1 cellular context compared by ENCODE assay signal in genomic region chr18:36333418-36333817, GRCh38.
TF ChIP-seq lines count a peak whose summit lies in the region.

No MANE protein-coding gene starts in this region.

TF ChIP-seq in HepG2, 621 proteins besides CTCF, POLR2A, EP300 and RAD21 (continued from another document):
- TF ChIP-seq RBM39 (IDR thresholded peaks at IDR 0.05; ENCODE audit: low read depth, low read length, poor library complexity, severe bottlenecking): no peak
- no peak for TF ChIP-seq AKNA (CRISPR knock-in tag; IDR thresholded peaks at IDR 0.05; ENCODE audit: borderline replicate concordance)
